8 cellular contexts compared by ENCODE assay signal in the genomic region with DNA sequence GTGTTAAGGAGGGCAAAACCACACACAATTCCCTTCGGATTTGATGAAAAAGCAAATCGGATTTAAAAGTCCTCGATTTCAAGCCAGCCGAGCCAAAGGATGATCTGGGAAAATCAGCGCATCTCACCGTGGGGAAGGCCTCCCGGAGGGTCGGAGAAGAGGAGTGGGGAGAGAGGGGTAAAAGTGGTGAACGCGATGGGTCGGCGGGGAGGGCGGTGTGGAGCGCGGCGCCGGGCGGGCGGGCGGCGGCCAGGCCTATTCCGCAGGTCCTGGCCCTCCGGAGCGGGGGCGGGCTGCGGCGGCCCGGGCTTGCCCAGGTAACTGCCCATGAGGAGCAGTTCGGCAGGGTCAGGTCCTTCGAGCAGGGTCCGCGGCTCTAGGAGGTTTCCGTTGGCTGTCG. TPM values are rescaled to one million over a fixed set of nuclear protein-coding genes. Genes with fewer than 3 reads are reported as not detected.
DNase-seq lines count a peak whose midpoint lies in the region; ATAC-seq and TF ChIP-seq lines count a peak whose summit lies in the region.
"Not testable (repeated sequence)": the region's sequence is repeated elsewhere in the genome, so short reads cannot be mapped to it uniquely, and the experiment has no call there.

No MANE protein-coding gene starts in this region.

- H3K4me2 ChIP-seq in DOHH2 (ENCODE audit: low read length): peak overlapping the region; percentile 76

- peak overlapping the region; percentile 96 for H3K27ac Mint-ChIP-seq in activated naive CD8-positive, alpha-beta T cell treated with anti-CD3 and anti-CD28 coated beads, Interleukin-2, amount 50 U/mL, for 24 hours
- peak overlapping the region; percentile 68 for H3K27ac Mint-ChIP-seq in stimulated activated memory B cell treated with anti-CD40 and anti-IgM and Interleukin-4, amounts not matched to agents 10 μg/mL and 1 μg/mL and 100 μg/mL, for 72 hours

- H3F3A ChIP-seq in DOHH2 (ENCODE audit: control insufficient read depth, insufficient read depth): not testable (repeated sequence)

- H3K27me3 Mint-ChIP-seq in activated naive CD8-positive, alpha-beta T cell treated with anti-CD3 and anti-CD28 coated beads, Interleukin-2, amount 50 U/mL, for 24 hours; stimulated activated memory B cell treated with anti-CD40 and anti-IgM and Interleukin-4, amounts not matched to agents 10 μg/mL and 1 μg/mL and 100 μg/mL, for 72 hours: not testable (repeated sequence)

- not testable (repeated sequence) for H3K9me3 Mint-ChIP-seq in activated naive CD8-positive, alpha-beta T cell treated with anti-CD3 and anti-CD28 coated beads, Interleukin-2, amount 50 U/mL, for 24 hours; stimulated activated memory B cell treated with anti-CD40 and anti-IgM and Interleukin-4, amounts not matched to agents 10 μg/mL and 1 μg/mL and 100 μg/mL, for 72 hours

- H3K4me3 ChIP-seq in DOHH2 (ENCODE audit: low read length) (peak overlapping the region; percentile 82), H7 (ENCODE audit: insufficient read depth, low read depth, low read length) (peak overlapping the region; percentile 46), fibroblast of the aortic adventitia (ENCODE audit: low read depth, low read length) (peak overlapping the region; percentile 67), mononuclear cell (ENCODE audit: low read length) (peak overlapping the region; percentile 32)

- not testable (repeated sequence) for H3K9me2 ChIP-seq in DOHH2 (replicated peaks; ENCODE audit: control insufficient read depth, low read length)

- H3K4me3 Mint-ChIP-seq in activated naive CD8-positive, alpha-beta T cell treated with anti-CD3 and anti-CD28 coated beads, Interleukin-2, amount 50 U/mL, for 24 hours: peak overlapping the region; percentile 89
- peak overlapping the region; percentile 92 for H3K4me3 Mint-ChIP-seq in stimulated activated memory B cell treated with anti-CD40 and anti-IgM and Interleukin-4, amounts not matched to agents 10 μg/mL and 1 μg/mL and 100 μg/mL, for 72 hours

- H3K36me3 ChIP-seq in DOHH2 (ENCODE audit: control insufficient read depth, low read length): peaks cover 14% of the 10 kb centered on the region
- H3K36me3 ChIP-seq in H7 (replicated peaks; ENCODE audit: control insufficient read depth, insufficient read depth, low read length): not testable (repeated sequence)

- H3K9me3 ChIP-seq in DOHH2 (ENCODE audit: control insufficient read depth, insufficient read depth, low read length); mononuclear cell (ENCODE audit: low read depth, low read length): not testable (repeated sequence)

- H3K27me3 ChIP-seq in DOHH2 (ENCODE audit: control insufficient read depth, low read length); H7 (ENCODE audit: control insufficient read depth, insufficient read depth, low read length); mononuclear cell (ENCODE audit: insufficient read depth, low read length): not testable (repeated sequence)

- H4K20me1 ChIP-seq in DOHH2 (ENCODE audit: control insufficient read depth, insufficient read depth, low read depth, low read length): not testable (repeated sequence)

- peaks cover 15% of the 10 kb centered on the region for H3K36me3 Mint-ChIP-seq in activated naive CD8-positive, alpha-beta T cell treated with anti-CD3 and anti-CD28 coated beads, Interleukin-2, amount 50 U/mL, for 24 hours (ENCODE audit: low read depth)
- not testable (repeated sequence) for H3K36me3 Mint-ChIP-seq in stimulated activated memory B cell treated with anti-CD40 and anti-IgM and Interleukin-4, amounts not matched to agents 10 μg/mL and 1 μg/mL and 100 μg/mL, for 72 hours

- not testable (repeated sequence) for TF ChIP-seq CTCF in DOHH2 (IDR thresholded peaks at IDR 0.05; ENCODE audit: low read depth, low read length, poor library complexity, severe bottlenecking); fibroblast of the aortic adventitia (IDR thresholded peaks at IDR 0.05; ENCODE audit: insufficient read depth, low read length)

- H3K79me2 ChIP-seq in DOHH2 (ENCODE audit: control insufficient read depth, low read length): peaks cover 13% of the 10 kb centered on the region

- not testable (repeated sequence) for H3K4me1 ChIP-seq in DOHH2 (ENCODE audit: control insufficient read depth, low read length); mononuclear cell (ENCODE audit: insufficient read depth, low read length)

- peaks cover 12% of the 10 kb centered on the region for H3K4me1 Mint-ChIP-seq in activated naive CD8-positive, alpha-beta T cell treated with anti-CD3 and anti-CD28 coated beads, Interleukin-2, amount 50 U/mL, for 24 hours
- H3K4me1 Mint-ChIP-seq in stimulated activated memory B cell treated with anti-CD40 and anti-IgM and Interleukin-4, amounts not matched to agents 10 μg/mL and 1 μg/mL and 100 μg/mL, for 72 hours: not testable (repeated sequence)

- not testable (repeated sequence) for DNase-seq in H7; fibroblast of the aortic adventitia (ENCODE audit: low read depth)
- DNase-seq in HK-2 (ENCODE audit: unreplicated experiment) (peak; percentile 47), SW480 (ENCODE audit: low spot score) (peak; percentile 14)
- peak; percentile 42 for DNase-seq in activated naive CD8-positive, alpha-beta T cell treated with anti-CD3 and anti-CD28 coated beads, Interleukin-2, amount 50 U/mL, for 24 hours

- H3K27ac ChIP-seq in DOHH2 (ENCODE audit: low read depth, low read length): not testable (repeated sequence)

- ATAC-seq in activated naive CD8-positive, alpha-beta T cell treated with anti-CD3 and anti-CD28 coated beads, Interleukin-2, amount 50 U/mL, for 24 hours: peak; percentile 39
- ATAC-seq in stimulated activated memory B cell treated with anti-CD40 and anti-IgM and Interleukin-4, amounts not matched to agents 10 μg/mL and 1 μg/mL and 100 μg/mL, for 72 hours: peak; percentile 78

RNA-seq across cellular contexts. Expression of a gene that starts 0.5 kb away (rescaled TPM):
- 9.7 and 11.0 TPM in 2 replicates for total RNA-seq in H7 (2014; rRNA removed; shearing (Covaris generic))
- total RNA-seq in fibroblast of the aortic adventitia (ENCODE audit: low replicate concordance): 7.7 and 9.6 TPM in 2 replicates
- 9.2 TPM for total RNA-seq in mononuclear cell

Comparison
In these comparisons a context has a peak if more than half of its experiments do, and no peak if none do; other contexts are left out.
1. H3K4me3 ChIP-seq: peak in every context shown above with its lines; median percentile 82 in DOHH2; 67 in fibroblast of the aortic adventitia; 46 in H7; 32 in mononuclear cell.